28 cellular contexts compared by ENCODE assay signal in genomic region chr5:62762503-62762902, GRCh38.
DNase-seq lines count a peak whose midpoint lies in the region; ATAC-seq and TF ChIP-seq lines count a peak whose summit lies in the region.
"Had no signal": no experiment of that assay in that cellular context is flagged by ENCODE, and none has a peak within 500 bp of the region (broad histone marks: within the 10 kb centered on the region; RNA-seq: fewer than 3 reads in every experiment).

No MANE protein-coding gene starts in this region.

- H3K9me3 Mint-ChIP-seq in activated B cell treated with CpG ODN at 0.5 μM for 24 hours = no peaks in the 10 kb centered on the region
- H3K9me3 Mint-ChIP-seq: activated CD4-positive, alpha-beta T cell treated with anti-CD3 and anti-CD28 coated beads, Interleukin-2, amount 10 ng/mL, durations not matched to agents 7 days and 5 days; activated naive CD4-positive, alpha-beta T cell treated with anti-CD3 and anti-CD28 coated beads for 36 hours had no signal

- CTCF ChIA-PET in activated B cell treated with CpG ODN at 0.5 μM for 24 hours (lab: Charles Lee) = no interaction called here

- intact Hi-C loops in activated B cell treated with CpG ODN at 0.5 μM for 24 hours (cut with micrococcal nuclease) = no loop called here

- TF ChIP-seq CTCF in GM20000 (IDR thresholded peaks at IDR 0.05; ENCODE audit: extremely low read depth, missing control alignments) = no peak
- TF ChIP-seq CTCF in activated B cell treated with CpG ODN at 0.5 μM for 24 hours (IDR thresholded peaks at IDR 0.05) = no peak

- no peak overlapping the region for H3K4me3 Mint-ChIP-seq in activated B cell treated with CpG ODN at 0.5 μM for 24 hours
- H3K4me3 Mint-ChIP-seq: activated CD4-positive, alpha-beta T cell treated with anti-CD3 and anti-CD28 coated beads, Interleukin-2, amount 10 ng/mL, durations not matched to agents 7 days and 5 days; activated naive CD4-positive, alpha-beta T cell treated with anti-CD3 and anti-CD28 coated beads for 36 hours; brain had no signal

- ATAC-seq in GM18502 (IDR thresholded peaks at IDR 0.05; ENCODE audit: poor library complexity, unreplicated experiment) (peak; percentile 67), HG03280 (IDR thresholded peaks at IDR 0.05; ENCODE audit: unreplicated experiment) (peak; percentile 51), activated B cell treated with CpG ODN at 0.5 μM for 24 hours (ENCODE audit: low read depth) (peak; percentile 31), HG03135 (IDR thresholded peaks at IDR 0.05; ENCODE audit: unreplicated experiment) (no peak)
- ATAC-seq: left cardiac atrium, Panc1, upper lobe of right lung had no signal

- no peaks in the 10 kb centered on the region for H3K36me3 Mint-ChIP-seq in activated B cell treated with CpG ODN at 0.5 μM for 24 hours (ENCODE audit: low read depth)
- H3K36me3 Mint-ChIP-seq: brain had no signal

- peaks cover 3% of the 10 kb centered on the region for H3K4me1 Mint-ChIP-seq in activated B cell treated with CpG ODN at 0.5 μM for 24 hours
- H3K4me1 Mint-ChIP-seq: activated CD4-positive, alpha-beta T cell treated with anti-CD3 and anti-CD28 coated beads, Interleukin-2, amount 10 ng/mL, durations not matched to agents 7 days and 5 days; brain had no signal

- no peaks in the 10 kb centered on the region for H3K27me3 Mint-ChIP-seq in activated B cell treated with CpG ODN at 0.5 μM for 24 hours
- H3K27me3 Mint-ChIP-seq: brain had no signal

- DNase-seq in GM20000 (ENCODE audit: low spot score) = peak; percentile 9
- DNase-seq in activated B cell treated with CpG ODN at 0.5 μM for 24 hours = no peak
- no peak for DNase-seq in NCI-H226
- DNase-seq in activated CD4-positive, alpha-beta T cell treated with anti-CD3 and anti-CD28 coated beads, Interleukin-2, amount 50 U/mL, for 4 hours = no peak
- no peak for DNase-seq in occipital lobe (lab: John Stamatoyannopoulos, UW)
- DNase-seq: ACHN; activated CD4-positive, alpha-beta T cell treated with anti-CD3 and anti-CD28 coated beads, Interleukin-2, amount 10 ng/mL, durations not matched to agents 7 days and 5 days; activated naive CD4-positive, alpha-beta T cell treated with anti-CD3 and anti-CD28 coated beads for 36 hours; adrenal gland; BE2C; cerebellar nuclear complex; dorsolateral prefrontal cortex; hippocampal formation; left cardiac atrium; mammary epithelial cell; NCI-H1105; NCI-H1930; NCI-H2227 treated with DMSO at 0.1 percent for 48 hours; NCI-H82; SHP77; substantia nigra; T-helper 9 cell; upper lobe of right lung had no signal

- POLR2A ChIA-PET in activated B cell treated with CpG ODN at 0.5 μM for 24 hours (lab: Charles Lee) = no interaction called here

- H3K27ac Mint-ChIP-seq in activated B cell treated with CpG ODN at 0.5 μM for 24 hours = no peak overlapping the region
- H3K27ac Mint-ChIP-seq: activated CD4-positive, alpha-beta T cell treated with anti-CD3 and anti-CD28 coated beads, Interleukin-2, amount 10 ng/mL, durations not matched to agents 7 days and 5 days; activated naive CD4-positive, alpha-beta T cell treated with anti-CD3 and anti-CD28 coated beads for 36 hours; brain had no signal
